Comparison of ENCODE assay signal across 17 cellular contexts in the genomic region with DNA sequence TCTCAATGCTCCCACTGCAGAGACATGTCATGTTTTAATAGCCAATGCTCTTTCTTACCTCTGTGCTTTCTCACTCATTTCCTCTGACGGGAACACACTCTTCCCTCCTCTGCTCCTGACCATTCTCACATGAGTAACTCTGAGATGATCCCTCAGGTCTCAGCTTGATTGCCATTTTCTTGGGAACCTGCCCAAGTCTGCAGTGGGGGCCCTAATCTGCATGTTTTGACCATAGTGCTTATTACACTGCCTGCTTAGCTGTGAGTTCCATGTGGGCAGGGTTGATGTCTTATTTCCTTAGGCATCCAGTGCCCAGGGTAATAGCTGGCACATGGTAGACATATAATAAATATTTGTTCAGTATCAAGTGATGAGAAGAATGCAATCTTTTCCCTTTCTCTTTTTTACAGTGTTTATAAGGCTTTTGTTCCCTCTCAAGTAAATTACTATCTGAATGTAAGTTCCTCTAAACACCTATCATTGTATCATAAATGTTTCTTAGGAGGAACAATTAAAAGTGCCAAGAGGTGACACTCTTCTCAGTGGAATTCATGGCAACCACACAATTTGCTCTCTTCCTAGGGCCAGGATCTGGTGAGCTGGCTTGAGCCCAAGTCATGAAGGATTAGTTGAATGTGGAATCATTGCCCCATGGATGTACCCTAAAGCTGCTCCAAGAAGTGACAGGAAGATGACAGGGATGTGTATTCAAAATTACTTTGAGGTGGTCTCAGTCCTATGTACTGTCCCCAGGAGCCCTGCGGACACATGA.
A peak's percentile ranks its signal among the peaks of the same experiment; 100 is the strongest.
DNase-seq lines count a peak whose midpoint lies in the region; TF ChIP-seq lines count a peak whose summit lies in the region.
"Had no signal": no experiment of that assay in that cellular context is flagged by ENCODE, and none has a peak within 500 bp of the region (broad histone marks: within the 10 kb centered on the region; RNA-seq: fewer than 3 reads in every experiment).

No MANE protein-coding gene starts in this region.

- H3K4me3 ChIP-seq in retinal pigment epithelial cell (ENCODE audit: low read length): no peak overlapping the region
- H3K4me3 ChIP-seq: left ventricle myocardium inferior, testis had no signal

- no peaks in the 10 kb centered on the region for H3K27me3 Mint-ChIP-seq in chondrocyte (ENCODE audit: low read depth)

- H3K36me3 Mint-ChIP-seq in chondrocyte (ENCODE audit: low read depth): no peaks in the 10 kb centered on the region
- H3K36me3 Mint-ChIP-seq: activated CD4-positive, alpha-beta memory T cell treated with anti-CD3 and anti-CD28 coated beads for 36 hours; CD8-positive, alpha-beta memory T cell had no signal

- H3K4me1 Mint-ChIP-seq in chondrocyte (ENCODE audit: low read depth): peaks cover 54% of the 10 kb centered on the region
- H3K4me1 Mint-ChIP-seq: CD8-positive, alpha-beta memory T cell had no signal

- TF ChIP-seq CTCF in chondrocyte (IDR thresholded peaks at IDR 0.05) (peak; percentile 19), retinal pigment epithelial cell (conservative IDR thresholded peaks at IDR 0.05; ENCODE audit: low read depth, low read length) (no peak)

- peak overlapping the region; percentile 39 for H3K27ac Mint-ChIP-seq in chondrocyte (ENCODE audit: unreplicated experiment)
- H3K27ac Mint-ChIP-seq: activated CD4-positive, alpha-beta memory T cell treated with anti-CD3 and anti-CD28 coated beads for 36 hours; CD8-positive, alpha-beta memory T cell; T-helper 1 cell treated with Interleukin-12 subunit alpha and Interleukin-12 subunit beta and Interleukin-4 antibody, amounts not matched to agents 30 μg/mL and 1 μg/mL, for 36 hours had no signal

- H3K4me3 Mint-ChIP-seq in chondrocyte (ENCODE audit: unreplicated experiment): no peak overlapping the region
- H3K4me3 Mint-ChIP-seq: activated CD4-positive, alpha-beta memory T cell treated with anti-CD3 and anti-CD28 coated beads for 36 hours; CD8-positive, alpha-beta memory T cell; T-helper 1 cell treated with Interleukin-12 subunit alpha and Interleukin-12 subunit beta and Interleukin-4 antibody, amounts not matched to agents 30 μg/mL and 1 μg/mL, for 36 hours had no signal

- DNase-seq in ELR (ENCODE audit: low read depth) (peak; percentile 50), NCI-H2196 treated with DMSO at 0.1 percent for 48 hours (lab: John Stamatoyannopoulos, UW; ENCODE audit: unreplicated experiment) (peak; percentile 56), chondrocyte (ENCODE audit: low spot score) (no peak), retinal pigment epithelial cell (ENCODE audit: low read depth) (peak; percentile 68), NCI-H1930 (lab: John Stamatoyannopoulos, UW) (no peak), NOMO-1 treated with dmso at 0.1 percent for 144 hours (lab: John Stamatoyannopoulos, UW; ENCODE audit: unreplicated experiment) (no peak)
- DNase-seq in stimulated activated naive CD4-positive, alpha-beta T cell treated with Interleukin-2 at 50 U/mL for 16 hours (lab: John Stamatoyannopoulos, UW): no peak
- DNase-seq: activated CD4-positive, alpha-beta memory T cell treated with anti-CD3 and anti-CD28 coated beads for 36 hours; activated T-cell treated with anti-CD3 and anti-CD28 coated beads for 4 hours; caudate nucleus; CD8-positive, alpha-beta memory T cell; left ventricle myocardium inferior; NCI-H1436 treated with DMSO at 0.1 percent for 48 hours; SIG-M5; testis; WERI-Rb-1 had no signal

- H3K9me3 Mint-ChIP-seq in chondrocyte (ENCODE audit: low read depth): no peaks in the 10 kb centered on the region
- H3K9me3 Mint-ChIP-seq: activated CD4-positive, alpha-beta memory T cell treated with anti-CD3 and anti-CD28 coated beads for 36 hours; T-helper 1 cell treated with Interleukin-12 subunit alpha and Interleukin-12 subunit beta and Interleukin-4 antibody, amounts not matched to agents 30 μg/mL and 1 μg/mL, for 36 hours had no signal

Comparison
In these comparisons a context has a peak if more than half of its experiments do, and no peak if none do; other contexts are left out.
1. DNase-seq: peak in ELR (single experiment), NCI-H2196 treated with DMSO at 0.1 percent for 48 hours (single experiment) and retinal pigment epithelial cell (single experiment); none in chondrocyte (single experiment), NCI-H1930 (0 of 2), NOMO-1 treated with dmso at 0.1 percent for 144 hours (single experiment) and stimulated activated naive CD4-positive, alpha-beta T cell treated with Interleukin-2 at 50 U/mL for 16 hours (single experiment).